Comparison of ENCODE assay signal across 8 cellular contexts in genomic region chr1:235160965-235161684, GRCh38. TPM values are rescaled to one million over a fixed set of nuclear protein-coding genes. Genes with fewer than 3 reads are reported as not detected.
DNase-seq lines count a peak whose midpoint lies in the region; ATAC-seq and TF ChIP-seq lines count a peak whose summit lies in the region.

TSS of gene RBM34 (minus strand) at chr1:235161250. CDS start at chr1:235161226, 24 bp downstream.

- H3K9me3 ChIP-seq in upper lobe of left lung = no peaks in the 10 kb centered on the region

- ATAC-seq in HG02884 (IDR thresholded peaks at IDR 0.05; ENCODE audit: unreplicated experiment) (peak; percentile 83), left cardiac atrium (peak; percentile 98 to 99), upper lobe of left lung (ENCODE audit: low FRiP score in 2 of 2) (peak; percentile 98 to 99)

- peaks cover 14 to 30% (median 15%) of the 10 kb centered on the region in 4 donors for H3K4me1 ChIP-seq in upper lobe of left lung

- intact Hi-C loops in left cardiac atrium (cut with DNase I) (no loop called here), posterior vena cava (cut with DNase I) (loop anchor here in 1 of 2 donors (5.0 kb wide), 1 partner anchor 1671 kb away; no protein-coding TSS in a partner anchor)

- H3K27ac ChIP-seq in upper lobe of left lung = peak within 1 kb of the TSS; percentile 90 to 95 (median 94)

- no peaks in the 10 kb centered on the region for H3K27me3 ChIP-seq in upper lobe of left lung

- 0% methylated on average over 31 to 45 of the region's 50 CpGs for WGBS in upper lobe of left lung, 2 donors

- peak within 1 kb of the TSS; percentile 94 for H3K4me3 Mint-ChIP-seq in T-helper 1 cell treated with Interleukin-12 subunit alpha and Interleukin-12 subunit beta and Interleukin-4 antibody, amounts not matched to agents 30 μg/mL and 1 μg/mL, for 36 hours

- peak; percentile 68 for DNase-seq in NCI-H1694 (lab: John Stamatoyannopoulos, UW)
- DNase-seq in amniotic epithelial cell (ENCODE audit: low read depth) = peak; percentile 89
- peak; percentile 93 for DNase-seq in left cardiac atrium
- peak; percentile 97 for DNase-seq in posterior vena cava (ENCODE audit: low spot score)
- peak; percentile 93 to 98 for DNase-seq in upper lobe of left lung

- peaks cover 21% of the 10 kb centered on the region for H3K36me3 Mint-ChIP-seq in T-helper 1 cell treated with Interleukin-12 subunit alpha and Interleukin-12 subunit beta and Interleukin-4 antibody, amounts not matched to agents 30 μg/mL and 1 μg/mL, for 36 hours (ENCODE audit: low read depth)

- H3K36me3 ChIP-seq in upper lobe of left lung = peaks cover 0 to 29% (median 11%) of the 10 kb centered on the region in 4 donors

- peaks cover 17% of the 10 kb centered on the region for H3K4me1 Mint-ChIP-seq in T-helper 1 cell treated with Interleukin-12 subunit alpha and Interleukin-12 subunit beta and Interleukin-4 antibody, amounts not matched to agents 30 μg/mL and 1 μg/mL, for 36 hours (ENCODE audit: low read depth)

- peaks cover 4% of the 10 kb centered on the region for H3K9me3 Mint-ChIP-seq in T-helper 1 cell treated with Interleukin-12 subunit alpha and Interleukin-12 subunit beta and Interleukin-4 antibody, amounts not matched to agents 30 μg/mL and 1 μg/mL, for 36 hours

- peak; percentile 96 for TF ChIP-seq POLR2A in GM15510 (IDR thresholded peaks at IDR 0.05; ENCODE audit: borderline replicate concordance, extremely low read depth, insufficient read length)
- TF ChIP-seq POLR2A in upper lobe of left lung (IDR thresholded peaks at IDR 0.05) = peak; percentile 74 to 100 (median 96)

- peak within 1 kb of the TSS; percentile 97 for H3K27ac Mint-ChIP-seq in T-helper 1 cell treated with Interleukin-12 subunit alpha and Interleukin-12 subunit beta and Interleukin-4 antibody, amounts not matched to agents 30 μg/mL and 1 μg/mL, for 36 hours

- TF ChIP-seq CTCF in upper lobe of left lung (IDR thresholded peaks at IDR 0.05) = peak; percentile 17 to 62 (median 39)

- no peaks in the 10 kb centered on the region for H3K27me3 Mint-ChIP-seq in T-helper 1 cell treated with Interleukin-12 subunit alpha and Interleukin-12 subunit beta and Interleukin-4 antibody, amounts not matched to agents 30 μg/mL and 1 μg/mL, for 36 hours (ENCODE audit: low read depth)

- TF ChIP-seq EP300 in upper lobe of left lung (IDR thresholded peaks at IDR 0.05) = peak in 1 of 4 donors; percentile 22

- peak within 1 kb of the TSS; percentile 58 to 90 (median 72) for H3K4me3 ChIP-seq in upper lobe of left lung

RNA-seq across cellular contexts. Expression of gene RBM34, which starts in this region (rescaled TPM):
- total RNA-seq in left cardiac atrium = 10 to 100 TPM; 47.0 to 54.6 TPM
- total RNA-seq in posterior vena cava = 10 to 100 TPM; 57.7 to 61.1 TPM
- total RNA-seq in upper lobe of left lung = 10 to 100 TPM; 17.3 to 61.0 (median 35.0) TPM

Comparison
In these comparisons a context has a peak if more than half of its experiments do, and no peak if none do; other contexts are left out.
1. Peak in every context shown above with its lines: DNase-seq, ATAC-seq, H3K4me3 ChIP-seq and H3K27ac ChIP-seq.